21 cellular contexts compared by ENCODE assay signal in genomic region chr4:57158221-57158620, GRCh38. TPM values are rescaled to one million over a fixed set of nuclear protein-coding genes. Genes with fewer than 3 reads are reported as not detected.
A peak's percentile ranks its signal among the peaks of the same experiment; 100 is the strongest.
DNase-seq lines count a peak whose midpoint lies in the region; ATAC-seq and TF ChIP-seq lines count a peak whose summit lies in the region.
"Had no signal": no experiment of that assay in that cellular context is flagged by ENCODE, and none has a peak within 500 bp of the region (broad histone marks: within the 10 kb centered on the region; RNA-seq: fewer than 3 reads in every experiment).

No MANE protein-coding gene starts in this region.

- no peaks in the 10 kb centered on the region for H3K36me3 ChIP-seq in IMR-90 (ENCODE audit: control insufficient read depth, insufficient read depth, low read length)
- H3K36me3 ChIP-seq: suprapubic skin had no signal

- H2BK5ac ChIP-seq in IMR-90 (ENCODE audit: low read depth, low read length, poor library complexity, severe bottlenecking) = no peak overlapping the region

- BruUV-seq in IMR-90 (replicated peaks; lab: Mats Ljungman, UMichigan) = no TSS peak

- no peak overlapping the region for H3K4ac ChIP-seq in IMR-90 (ENCODE audit: low read depth, low read length)

- no peak overlapping the region for H3K4me3 ChIP-seq in IMR-90 (ENCODE audit: insufficient read depth, low read depth, low read length)
- H3K4me3 ChIP-seq in cardiac fibroblast (replicated peaks in 1 of 2; ENCODE audit: low read depth in 2 of 2, low read length in 2 of 2) = no peak overlapping the region
- H3K4me3 ChIP-seq: hepatocyte, suprapubic skin had no signal

- no peak overlapping the region for H3K27ac ChIP-seq in IMR-90 (ENCODE audit: insufficient read depth, low read length)
- H3K27ac ChIP-seq: foreskin keratinocyte, hepatocyte, suprapubic skin had no signal

- no peak overlapping the region for H3K4me2 ChIP-seq in IMR-90 (ENCODE audit: low read depth, low read length)
- H3K4me2 ChIP-seq: hepatocyte had no signal

- POLR2A ChIA-PET in IMR-90 (lab: Charles Lee; ENCODE audit: unreplicated experiment) = no interaction called here

- TF ChIP-seq CTCF in IMR-90 (conservative IDR thresholded peaks at IDR 0.05; ENCODE audit: low read depth, low read length) (0 out of 2 replicates have a peak, but pooled peaks have one; percentile 21), cardiac fibroblast (IDR thresholded peaks at IDR 0.05; ENCODE audit: low read depth, low read length) (no peak)

- peaks cover 3% of the 10 kb centered on the region for H3K9me1 ChIP-seq in IMR-90 (ENCODE audit: insufficient read depth, low read length)

- no peak overlapping the region for H2BK15ac ChIP-seq in IMR-90 (ENCODE audit: low read depth, low read length)

- no CpG with 5 or more reads among the region's 2 CpGs for WGBS in IMR-90 (ENCODE audit: extremely low coverage in 2 of 2, insufficient read length in 1 of 2), 2 experiments

- no peak overlapping the region for H4K5ac ChIP-seq in IMR-90 (ENCODE audit: low read depth, low read length)

- H2AK5ac ChIP-seq in IMR-90 (ENCODE audit: low read depth, low read length) = no peak overlapping the region

- no peak overlapping the region for H3K14ac ChIP-seq in IMR-90 (replicated peaks; ENCODE audit: low read depth, low read length)

- H3K9me3 ChIP-seq in IMR-90 (ENCODE audit: control insufficient read depth, insufficient read depth, low read length) = no peaks in the 10 kb centered on the region
- H3K9me3 ChIP-seq: suprapubic skin had no signal

- intact Hi-C loops in IMR-90 (cut with micrococcal nuclease) = no loop called here

- H3K9ac ChIP-seq in IMR-90 (ENCODE audit: low read depth, low read length) = no peak overlapping the region

- CTCF ChIA-PET in IMR-90 (lab: Yijun Ruan, JAX) = no interaction called here

- in situ Hi-C loops in ACHN (cut with HindIII; ENCODE audit: low pct_ligation_motif_present, low pct_unique_long_range_greater_than_20kb, low sequenced_read_pairs) (no loop called here), IMR-90 (cut with MboI; ENCODE audit: low sequenced_read_pairs) (no loop called here)

- H4K8ac ChIP-seq in IMR-90 (ENCODE audit: low read depth in 2 of 2, low read length in 2 of 2) = no peak overlapping the region

- H4K20me1 ChIP-seq in IMR-90 (ENCODE audit: insufficient read depth, low read length) = no peaks in the 10 kb centered on the region

- peaks cover 3% of the 10 kb centered on the region; the same call in 1 of the 2 replicates for H3K4me1 ChIP-seq in IMR-90 (ENCODE audit: control insufficient read depth, insufficient read depth, low read length)

- DNase-seq in ACHN (peak; percentile 5), IMR-90 (no peak), cardiac fibroblast (ENCODE audit: low read depth in 2 of 2) (peak; percentile 29 to 31), midbrain (lab: John Stamatoyannopoulos, UW) (peak; percentile 9), A172 (ENCODE audit: low spot score) (no peak), middle frontal gyrus (ENCODE audit: extremely low spot score, low spot score) (no peak), NCI-H2107 treated with DMSO at 0.1 percent for 48 hours (lab: John Stamatoyannopoulos, UW; ENCODE audit: unreplicated experiment) (no peak)
- DNase-seq: activated CD4-positive, alpha-beta T cell treated with anti-CD3 and anti-CD28 coated beads, Interleukin-2, amount 50 U/mL, for 1 hour; activated CD8-positive, alpha-beta memory T cell treated with anti-CD3 and anti-CD28 coated beads, Interleukin-2, amount 50 U/mL, for 4 hours; activated gamma-delta T cell treated with Interleukin-2 at 50 U/mL for 16 hours; CD8-positive, alpha-beta memory T cell; cortex of kidney; DMS79; foreskin keratinocyte; NCI-H2029 treated with DMSO at 0.1 percent for 48 hours; NCI-H510A treated with DMSO at 0.1 percent for 48 hours; nephron progenitor cell; stimulated activated CD4-positive, alpha-beta T cell treated with anti-CD3 and anti-CD28 coated beads, Interleukin-15, amount 100 ng/mL, for 24 hours had no signal

- TF ChIP-seq POLR2A in IMR-90 (IDR thresholded peaks at IDR 0.05; ENCODE audit: low read depth, low read length) = no peak

- ATAC-seq in IMR-90 (ENCODE audit: low read depth) = 0 out of 2 replicates have a peak, but pooled peaks have one; percentile 40
- ATAC-seq in GM19324 (IDR thresholded peaks at IDR 0.05; ENCODE audit: low FRiP score, unreplicated experiment) = no peak
- ATAC-seq: foreskin keratinocyte had no signal

- H3K23ac ChIP-seq in IMR-90 (ENCODE audit: low read depth, low read length) = no peak overlapping the region

- H2BK20ac ChIP-seq in IMR-90 (ENCODE audit: low read depth, low read length) = no peak overlapping the region

- dilution Hi-C loops in IMR-90 (cut with HindIII; ENCODE audit: low sequenced_read_pairs, unreplicated experiment) = no loop called here

- no peak overlapping the region for H3K56ac ChIP-seq in IMR-90 (ENCODE audit: extremely low read depth, insufficient read depth, low read length)

- no peak overlapping the region for H2AK9ac ChIP-seq in IMR-90 (replicated peaks; ENCODE audit: low read depth, low read length, poor library complexity)

- no peaks in the 10 kb centered on the region; the same call in 1 of the 2 replicates for H3K27me3 ChIP-seq in IMR-90 (ENCODE audit: control insufficient read depth, insufficient read depth, low read length)
- H3K27me3 ChIP-seq: foreskin keratinocyte had no signal

- H4K91ac ChIP-seq in IMR-90 (ENCODE audit: insufficient read depth, low read depth, low read length) = no peak overlapping the region; the same call in 1 of the 2 replicates

- no peak for TF ChIP-seq RAD21 in IMR-90 (IDR thresholded peaks at IDR 0.05; ENCODE audit: low read length)

- H2BK120ac ChIP-seq in IMR-90 (ENCODE audit: low read depth, low read length) = no peak overlapping the region

- H2AFZ ChIP-seq in IMR-90 (replicated peaks; ENCODE audit: low read length, poor library complexity) = no peak overlapping the region
- H2AFZ ChIP-seq: hepatocyte had no signal

- no peaks in the 10 kb centered on the region for H3K79me1 ChIP-seq in IMR-90 (ENCODE audit: low read depth in 1 of 2, low read length in 2 of 2)

- no peak overlapping the region for H3K18ac ChIP-seq in IMR-90 (ENCODE audit: low read depth, low read length)

TF ChIP-seq in IMR-90, 13 proteins besides CTCF, POLR2A, EP300 and RAD21:
- TF ChIP-seq RFX5 (IDR thresholded peaks at IDR 0.05; ENCODE audit: low read depth, low read length) (no peak), MXI1 (IDR thresholded peaks at IDR 0.05; ENCODE audit: borderline replicate concordance, low read depth, low read length) (no peak), SMC3 (IDR thresholded peaks at IDR 0.05; ENCODE audit: low read depth, low read length) (no peak), MAZ (IDR thresholded peaks at IDR 0.05; ENCODE audit: borderline replicate concordance, low read depth, low read length) (no peak), CEBPB (IDR thresholded peaks at IDR 0.05; ENCODE audit: low read depth, low read length) (no peak), RCOR1 (IDR thresholded peaks at IDR 0.05; ENCODE audit: insufficient replicate concordance, low read length) (no peak), MAFK (IDR thresholded peaks at IDR 0.05; ENCODE audit: low read depth, low read length) (no peak), USF2 (IDR thresholded peaks at IDR 0.05; ENCODE audit: low read depth, low read length) (no peak), NFE2L2 (IDR thresholded peaks at IDR 0.05; ENCODE audit: low read depth, low read length) (no peak), CHD1 (IDR thresholded peaks at IDR 0.05; ENCODE audit: low read depth, low read length) (no peak)

RNA-seq across cellular contexts. Expression of gene IGFBP7, which starts 48.0 kb away (rescaled TPM):
- total RNA-seq in IMR-90 (2012; rRNA removed) = 33.2 and 34.2 TPM in 2 replicates
- polyA plus RNA-seq in IMR-90 (2012; rRNA removed) = 267 and 338 TPM in 2 replicates
- 354 and 595 TPM in 2 replicates for polyA plus RNA-seq in IMR-90 (2012; cell fraction: cytosol; rRNA removed)
- polyA plus RNA-seq in IMR-90 (2012; cell fraction: nucleus; rRNA removed; ENCODE audit: low replicate concordance) = 197 and 320 TPM in 2 replicates
- total RNA-seq in A172 (2014; rRNA removed; shearing (Covaris generic)) = 287 and 293 TPM in 2 replicates
- total RNA-seq: CD8-positive, alpha-beta memory T cell had no signal
- polyA plus RNA-seq: CD8-positive, alpha-beta memory T cell had no signal

Comparison
In these comparisons a context has a peak if more than half of its experiments do, and no peak if none do; other contexts are left out.
1. DNase-seq: peak in ACHN (single experiment), cardiac fibroblast (2 of 2) and midbrain (single experiment); none in IMR-90 (single experiment), A172 (single experiment), middle frontal gyrus (single experiment) and NCI-H2107 treated with DMSO at 0.1 percent for 48 hours (single experiment).